In genomic region chr14:105316563-105316941, GRCh38 we compare ENCODE assay signal across 10 cellular contexts. TPM values are rescaled to one million over a fixed set of nuclear protein-coding genes. Genes with fewer than 3 reads are reported as not detected.
DNase-seq lines count a peak whose midpoint lies in the region; ATAC-seq and TF ChIP-seq lines count a peak whose summit lies in the region.
"Had no signal": no experiment of that assay in that cellular context is flagged by ENCODE, and none has a peak within 500 bp of the region (broad histone marks: within the 10 kb centered on the region; RNA-seq: fewer than 3 reads in every experiment).

No MANE protein-coding gene starts in this region.

- H3K4me1 Mint-ChIP-seq in CD4-positive, CD25-positive, alpha-beta regulatory T cell, result peaks cover 0 to 35% (median 14%) of the 10 kb centered on the region in 4 donors
- H3K4me1 Mint-ChIP-seq in HFFc6 (ENCODE audit: low read depth), result peaks cover 34% of the 10 kb centered on the region
- peaks cover 14% of the 10 kb centered on the region for H3K4me1 Mint-ChIP-seq in progenitor cell of endocrine pancreas (ENCODE audit: low read depth)

- no peak for ATAC-seq in CD4-positive, CD25-positive, alpha-beta regulatory T cell (ENCODE audit: low read depth in 2 of 2)
- no peak for ATAC-seq in HG03039 (IDR thresholded peaks at IDR 0.05; ENCODE audit: unreplicated experiment)
- ATAC-seq in HG03025 (IDR thresholded peaks at IDR 0.05; ENCODE audit: low FRiP score, unreplicated experiment), result no peak
- ATAC-seq in HG03432 (IDR thresholded peaks at IDR 0.05; ENCODE audit: unreplicated experiment), result no peak

- no peak overlapping the region for H3K27ac ChIP-seq in CD4-positive, CD25-positive, alpha-beta regulatory T cell (ENCODE audit: insufficient read depth, low read length, poor library complexity, severe bottlenecking)
- peak overlapping the region in 1 of 2 donors; percentile 61 for H3K27ac ChIP-seq in coronary artery

- no peak for DNase-seq in CD4-positive, CD25-positive, alpha-beta regulatory T cell
- DNase-seq in HFFc6 (no peak), coronary artery (ENCODE audit: low spot score) (no peak), progenitor cell of endocrine pancreas (ENCODE audit: low spot score, unreplicated experiment) (no peak), HPDE6-E6E7 (ENCODE audit: extremely low spot score) (no peak)
- DNase-seq: HCEC 1CT, T-helper 9 cell had no signal

- no peaks in the 10 kb centered on the region for H3K36me3 ChIP-seq in CD4-positive, CD25-positive, alpha-beta regulatory T cell (ENCODE audit: control insufficient read depth, insufficient read depth, low read length)

- H3K27ac Mint-ChIP-seq in CD4-positive, CD25-positive, alpha-beta regulatory T cell, result peak overlapping the region in 1 of 3 donors; percentile 65
- H3K27ac Mint-ChIP-seq in HFFc6, result peak overlapping the region; percentile 76; the same call in 1 of the 2 replicates
- H3K27ac Mint-ChIP-seq in progenitor cell of endocrine pancreas, result no peak overlapping the region

- H3K9me3 Mint-ChIP-seq in CD4-positive, CD25-positive, alpha-beta regulatory T cell, result no peaks in the 10 kb centered on the region
- no peaks in the 10 kb centered on the region for H3K9me3 Mint-ChIP-seq in HFFc6
- H3K9me3 Mint-ChIP-seq in progenitor cell of endocrine pancreas (ENCODE audit: low read depth), result no peaks in the 10 kb centered on the region

- H3K27me3 Mint-ChIP-seq in CD4-positive, CD25-positive, alpha-beta regulatory T cell, result no peaks in the 10 kb centered on the region
- no peaks in the 10 kb centered on the region; the same call in 1 of the 2 replicates for H3K27me3 Mint-ChIP-seq in HFFc6 (ENCODE audit: insufficient read depth)
- H3K27me3 Mint-ChIP-seq in progenitor cell of endocrine pancreas, result no peaks in the 10 kb centered on the region

- peaks cover 4% of the 10 kb centered on the region for H3K36me3 Mint-ChIP-seq in CD4-positive, CD25-positive, alpha-beta regulatory T cell
- H3K36me3 Mint-ChIP-seq in HFFc6 (ENCODE audit: low read depth), result no peaks in the 10 kb centered on the region
- peaks cover 2% of the 10 kb centered on the region for H3K36me3 Mint-ChIP-seq in progenitor cell of endocrine pancreas (ENCODE audit: insufficient read depth)

- H3K4me3 Mint-ChIP-seq in CD4-positive, CD25-positive, alpha-beta regulatory T cell, result peak overlapping the region; percentile 86 to 97 (median 94)
- H3K4me3 Mint-ChIP-seq in HFFc6, result peak overlapping the region; percentile 88
- H3K4me3 Mint-ChIP-seq in progenitor cell of endocrine pancreas (ENCODE audit: low read depth), result peak overlapping the region; percentile 91

- no peaks in the 10 kb centered on the region for H3K27me3 ChIP-seq in CD4-positive, CD25-positive, alpha-beta regulatory T cell (ENCODE audit: control insufficient read depth, insufficient read depth, low read length)

- no peak overlapping the region for H3K4me3 ChIP-seq in CD4-positive, CD25-positive, alpha-beta regulatory T cell (ENCODE audit: low read depth, low read length)
- peak overlapping the region; percentile 94 for H3K4me3 ChIP-seq in coronary artery

- no peaks in the 10 kb centered on the region for H3K9me3 ChIP-seq in CD4-positive, CD25-positive, alpha-beta regulatory T cell (ENCODE audit: control insufficient read depth in 2 of 2, low read length in 2 of 2)

- TF ChIP-seq CTCF in HFFc6 (IDR thresholded peaks at IDR 0.05) (no peak), coronary artery (IDR thresholded peaks at IDR 0.05) (no peak), progenitor cell of endocrine pancreas (IDR thresholded peaks at IDR 0.05; ENCODE audit: unreplicated experiment) (no peak)

- peaks cover 23% of the 10 kb centered on the region for H3K4me1 ChIP-seq in CD4-positive, CD25-positive, alpha-beta regulatory T cell (ENCODE audit: control insufficient read depth, insufficient read depth, low read length, poor library complexity, severe bottlenecking)

RNA-seq across cellular contexts. Expression of gene PACS2, which starts 2.0 kb away (rescaled TPM):
- 64.0 TPM for total RNA-seq in CD4-positive, CD25-positive, alpha-beta regulatory T cell
- polyA plus RNA-seq in CD4-positive, CD25-positive, alpha-beta regulatory T cell, result 1 to 10 TPM in 2 of 4 donors, under 1 TPM in 2; 0.72 to 3.4 (median 1.5) TPM
- total RNA-seq in HFFc6 (2021; fragmentation: NEBNext Ultra II Directional; extraction: Animal tissue kit (Norgen Biotek cat#: 25700)), result 10 to 100 TPM; 33.5 to 38.5 (median 35.2) TPM
- 177 and 193 TPM in 2 replicates for total RNA-seq in progenitor cell of endocrine pancreas

RNA-seq across cellular contexts. Expression of gene BRF1, which starts 15.8 kb away (rescaled TPM):
- total RNA-seq in CD4-positive, CD25-positive, alpha-beta regulatory T cell, result 58.9 TPM
- polyA plus RNA-seq in CD4-positive, CD25-positive, alpha-beta regulatory T cell, result 1 to 10 TPM; 5.6 to 8.7 (median 7.5) TPM
- 10 to 100 TPM; 20.1 to 25.8 (median 21.8) TPM for total RNA-seq in HFFc6 (2021; fragmentation: NEBNext Ultra II Directional; extraction: Animal tissue kit (Norgen Biotek cat#: 25700))
- 49.3 and 49.9 TPM in 2 replicates for total RNA-seq in progenitor cell of endocrine pancreas
